Comparison of ENCODE assay signal across 18 cellular contexts in genomic region chr6:117545161-117545595, GRCh38. TPM values are rescaled to one million over a fixed set of nuclear protein-coding genes. Genes with fewer than 3 reads are reported as not detected.
DNase-seq lines count a peak whose midpoint lies in the region; ATAC-seq, FAIRE-seq and TF ChIP-seq lines count a peak whose summit lies in the region.
"Had no signal": no experiment of that assay in that cellular context is flagged by ENCODE, and none has a peak within 500 bp of the region (broad histone marks: within the 10 kb centered on the region; RNA-seq: fewer than 3 reads in every experiment).

No MANE protein-coding gene starts in this region.

- ATAC-seq in pancreas (peak in 3 of 4 donors; percentile 3 to 30 (median 24)), T-helper 17 cell (no peak)
- ATAC-seq: naive thymus-derived CD4-positive, alpha-beta T cell; sciatic nerve had no signal

- CTCF ChIA-PET in HEK293 (lab: Yijun Ruan, JAX), result interaction anchor here (0.5 to 2.3 kb wide), 2 partner anchors 11 to 93 kb away, joined by 3 to 13 read pairs; no protein-coding TSS in a partner anchor

- peak; percentile 32 for DNase-seq in NCI-H2171 (lab: John Stamatoyannopoulos, UW)
- peak; percentile 78 for DNase-seq in epithelial cell of prostate (ENCODE audit: low read depth, low spot score)
- DNase-seq in pancreas, result no peak
- no peak for DNase-seq in NCI-H1436 (lab: John Stamatoyannopoulos, UW)
- no peak for DNase-seq in H7
- DNase-seq in retina, result no peak
- DNase-seq in T-helper 17 cell, result no peak
- DNase-seq: activated CD8-positive, alpha-beta memory T cell treated with anti-CD3 and anti-CD28 coated beads, Interleukin-2, amount 50 U/mL, for 48 hours; amygdala; C1 segment of cervical spinal cord; dermis blood vessel endothelial cell; immature natural killer cell; naive thymus-derived CD4-positive, alpha-beta T cell; NCI-H1048; NCI-H82; SJCRH30 had no signal

- FAIRE-seq in pancreas (lab: Jason Lieb, UNC), result no peak

- H3K36me3 Mint-ChIP-seq in T-helper 17 cell (ENCODE audit: low read depth), result peaks cover 6% of the 10 kb centered on the region

- peaks cover 28% of the 10 kb centered on the region for H3K4me1 Mint-ChIP-seq in T-helper 17 cell

- H3K27ac ChIP-seq in HEK293 (ENCODE audit: extremely low read depth, low read depth, low read length), result no peak overlapping the region
- H3K27ac ChIP-seq in epithelial cell of prostate, result peak overlapping the region; percentile 68
- H3K27ac ChIP-seq in pancreas, result no peak overlapping the region
- H3K27ac ChIP-seq: SJCRH30 had no signal

- H3K4me1 ChIP-seq in HEK293 (ENCODE audit: control insufficient read depth, insufficient read depth, low read length), result peaks cover 4% of the 10 kb centered on the region; the same call in 1 of the 2 replicates
- no peaks in the 10 kb centered on the region for H3K4me1 ChIP-seq in pancreas

- peaks cover 4% of the 10 kb centered on the region for H3K27me3 Mint-ChIP-seq in T-helper 17 cell

- H3K36me3 ChIP-seq in HEK293 (ENCODE audit: control insufficient read depth in 2 of 2, insufficient read depth in 1 of 2, low read length in 2 of 2), result peaks cover 0 to 68% of the 10 kb centered on the region in 2 experiments; a peak in 2 of 3 replicates
- peaks cover 0 to 6% (median 0%) of the 10 kb centered on the region in 3 donors for H3K36me3 ChIP-seq in pancreas
- H3K36me3 ChIP-seq in H7 (replicated peaks; ENCODE audit: control insufficient read depth, insufficient read depth, low read length), result no peaks in the 10 kb centered on the region; the same call in 1 of the 2 replicates

- WGBS in pancreas, 2 donors, result 68 to 70% methylated on average over 4 of the region's 4 CpGs

- intact Hi-C loops in pancreas (cut with DNase I), result no loop called here

- H3K4me3 ChIP-seq in HEK293 (ENCODE audit: low read depth, low read length) (no peak overlapping the region), pancreas (no peak overlapping the region), H7 (ENCODE audit: insufficient read depth, low read depth, low read length) (no peak overlapping the region)
- H3K4me3 ChIP-seq: SJCRH30 had no signal

- POLR2A ChIA-PET in HEK293 (lab: Yijun Ruan, JAX), result no interaction called here

- no peak overlapping the region for H3K4me3 Mint-ChIP-seq in T-helper 17 cell
- H3K4me3 Mint-ChIP-seq: immature natural killer cell; naive thymus-derived CD4-positive, alpha-beta T cell had no signal

- H3K27ac Mint-ChIP-seq in T-helper 17 cell, result no peak overlapping the region

- H3K9me3 ChIP-seq in HEK293 (ENCODE audit: control insufficient read depth, insufficient read depth, low read depth, low read length) (no peaks in the 10 kb centered on the region), pancreas (no peaks in the 10 kb centered on the region), T-helper 17 cell (ENCODE audit: control insufficient read depth, low read length, poor library complexity, severe bottlenecking) (no peaks in the 10 kb centered on the region)
- H3K9me3 ChIP-seq: SJCRH30 had no signal

- H3K27me3 ChIP-seq in pancreas, result no peaks in the 10 kb centered on the region
- H3K27me3 ChIP-seq in H7 (ENCODE audit: control insufficient read depth, insufficient read depth, low read length), result no peaks in the 10 kb centered on the region
- H3K27me3 ChIP-seq: SJCRH30 had no signal

- TF ChIP-seq CTCF in HEK293 (tag by site-specific recombination; IDR thresholded peaks at IDR 0.05), result no peak
- no peak for TF ChIP-seq CTCF in pancreas (IDR thresholded peaks at IDR 0.05)

TF ChIP-seq in HEK293, 187 proteins besides CTCF, POLR2A, EP300 and RAD21:
- TF ChIP-seq HOXA7 (CRISPR knock-in tag; IDR thresholded peaks at IDR 0.05; ENCODE audit: borderline replicate concordance), result no peak
- no peak for TF ChIP-seq ZNF138 (tag by site-specific recombination; IDR thresholded peaks at IDR 0.05; ENCODE audit: borderline replicate concordance)
- TF ChIP-seq MEIS1 (CRISPR knock-in tag; IDR thresholded peaks at IDR 0.05; ENCODE audit: borderline replicate concordance), result peak; percentile 63; the same call in 1 of the 2 replicates

RNA-seq across cellular contexts. Expression of gene GOPC, which starts 57.1 kb away (rescaled TPM):
- total RNA-seq in pancreas (10 to 100 TPM in 1 of 6 donors, 1 to 10 TPM in 5; 5.1 to 13.9 (median 7.2) TPM), T-helper 17 cell (10 to 100 TPM; 16.8 to 17.4 TPM)
- 10 to 100 TPM in 1 of 2 donors, 1 to 10 TPM in 1; 9.7 to 13.6 TPM for polyA plus RNA-seq in pancreas
- total RNA-seq in H7 (2014; rRNA removed; shearing (Covaris generic)), result 17.0 and 19.6 TPM in 2 replicates

Comparison
In these comparisons a context has a peak if more than half of its experiments do, and no peak if none do; other contexts are left out.
1. DNase-seq: peak in NCI-H2171 (single experiment) and epithelial cell of prostate (single experiment); none in pancreas (0 of 6), NCI-H1436 (single experiment), H7 (single experiment), retina (single experiment) and T-helper 17 cell (0 of 3).